Comparison of ENCODE assay signal across 2 cellular contexts in the genomic region with DNA sequence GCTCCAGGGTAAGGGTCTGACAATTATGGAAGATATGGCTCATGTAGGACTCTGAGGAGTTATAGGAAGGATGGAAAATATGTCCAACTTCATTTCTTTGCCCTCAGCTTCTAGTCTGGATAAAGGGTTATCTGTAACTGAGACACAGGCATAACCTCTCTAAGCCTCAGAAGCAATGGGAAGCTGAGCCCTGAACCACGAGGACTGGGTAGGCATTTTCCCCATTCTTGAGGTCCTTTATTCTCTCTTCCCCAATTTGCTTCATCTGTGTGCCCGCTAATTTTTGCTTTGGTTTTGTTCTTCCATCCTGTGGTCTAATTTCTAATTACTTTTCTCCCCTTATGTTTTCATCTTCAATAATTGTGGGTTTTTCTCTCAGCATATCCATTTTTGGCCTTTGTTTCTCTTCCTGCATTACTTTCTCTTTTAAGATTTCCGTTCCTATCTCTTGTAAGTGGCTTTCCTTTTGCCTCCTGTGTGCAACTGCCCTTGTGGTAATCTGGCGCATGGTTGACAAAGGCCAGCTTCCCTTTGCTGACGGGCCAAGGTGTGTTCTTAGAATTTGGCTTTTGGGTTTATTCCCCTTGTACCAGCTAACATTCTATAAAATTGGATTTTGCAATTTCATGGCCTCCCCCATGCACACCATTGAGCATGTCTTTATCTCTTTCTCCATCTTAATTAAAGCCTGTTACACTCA.
TF ChIP-seq lines count a peak whose summit lies in the region.

No MANE protein-coding gene starts in this region.

TF ChIP-seq in GM23338, 12 proteins besides CTCF, POLR2A, EP300 and RAD21:
- TF ChIP-seq ZNF114 (CRISPR knock-in tag; IDR thresholded peaks at IDR 0.05) (no peak), STAT1 (IDR thresholded peaks at IDR 0.05; ENCODE audit: unreplicated experiment) (no peak)

TF ChIP-seq in GM12878, 131 proteins besides CTCF, POLR2A, EP300 and RAD21:
- TF ChIP-seq MTA2 (IDR thresholded peaks at IDR 0.05; ENCODE audit: low read depth) (peak; percentile 22; the same call in 1 of the 2 replicates), MEF2A (IDR thresholded peaks at IDR 0.05; ENCODE audit: insufficient read depth, low read depth, low read length) (0 out of 2 replicates have a peak, but pooled peaks have one; percentile 19), EED (IDR thresholded peaks at IDR 0.05; ENCODE audit: low read depth) (no peak), ZBTB4 (CRISPR knock-in tag; IDR thresholded peaks at IDR 0.05) (no peak)
